ENCODE assay signal across 8 cellular contexts in genomic region chr12:101671157-101671791, GRCh38. TPM values are rescaled to one million over a fixed set of nuclear protein-coding genes. Genes with fewer than 3 reads are reported as not detected.
DNase-seq lines count a peak whose midpoint lies in the region; ATAC-seq lines count a peak whose summit lies in the region.

No MANE protein-coding gene starts in this region.

- no peaks in the 10 kb centered on the region for H3K9me3 Mint-ChIP-seq in activated T-helper 2 cell treated with anti-CD3 and anti-CD28 coated beads, Interferon-gamma antibody, Interleukin-2, Interleukin-4, amounts not matched to agents 10 μg/mL and 5 μg/mL and 100 μg/mL, durations not matched to agents 14 hours and 24 hours and 36 hours

- no peaks in the 10 kb centered on the region for H3K36me3 Mint-ChIP-seq in activated T-helper 2 cell treated with anti-CD3 and anti-CD28 coated beads, Interferon-gamma antibody, Interleukin-2, Interleukin-4, amounts not matched to agents 10 μg/mL and 5 μg/mL and 100 μg/mL, durations not matched to agents 14 hours and 24 hours and 36 hours (ENCODE audit: low read depth)

- H3K27ac Mint-ChIP-seq in activated T-helper 2 cell treated with anti-CD3 and anti-CD28 coated beads, Interferon-gamma antibody, Interleukin-2, Interleukin-4, amounts not matched to agents 10 μg/mL and 5 μg/mL and 100 μg/mL, durations not matched to agents 14 hours and 24 hours and 36 hours, result no peak overlapping the region

- intact Hi-C loops in activated T-helper 2 cell treated with anti-CD3 and anti-CD28 coated beads, Interferon-gamma antibody, Interleukin-2, Interleukin-4, amounts not matched to agents 10 μg/mL and 5 μg/mL and 100 μg/mL, durations not matched to agents 14 hours and 24 hours and 36 hours (cut with micrococcal nuclease), result loop anchor here (5.0 kb wide), 1 partner anchor 186 kb away; no protein-coding TSS in a partner anchor
- intact Hi-C loops in sciatic nerve (cut with DNase I), result no loop called here

- H3K27me3 Mint-ChIP-seq in activated T-helper 2 cell treated with anti-CD3 and anti-CD28 coated beads, Interferon-gamma antibody, Interleukin-2, Interleukin-4, amounts not matched to agents 10 μg/mL and 5 μg/mL and 100 μg/mL, durations not matched to agents 14 hours and 24 hours and 36 hours (ENCODE audit: low read depth), result peaks cover 4% of the 10 kb centered on the region

- H3K4me3 Mint-ChIP-seq in activated T-helper 2 cell treated with anti-CD3 and anti-CD28 coated beads, Interferon-gamma antibody, Interleukin-2, Interleukin-4, amounts not matched to agents 10 μg/mL and 5 μg/mL and 100 μg/mL, durations not matched to agents 14 hours and 24 hours and 36 hours (ENCODE audit: low read depth), result no peak overlapping the region

- H3K4me1 Mint-ChIP-seq in activated T-helper 2 cell treated with anti-CD3 and anti-CD28 coated beads, Interferon-gamma antibody, Interleukin-2, Interleukin-4, amounts not matched to agents 10 μg/mL and 5 μg/mL and 100 μg/mL, durations not matched to agents 14 hours and 24 hours and 36 hours (ENCODE audit: low read depth), result peaks cover 16% of the 10 kb centered on the region

- DNase-seq in GF-D8 (lab: John Stamatoyannopoulos, UW) (peak; percentile 86), sciatic nerve (ENCODE audit: low spot score) (no peak), NCI-H2081 treated with DMSO at 0.1 percent for 48 hours (lab: John Stamatoyannopoulos, UW) (no peak), NCI-H2227 (lab: John Stamatoyannopoulos, UW; ENCODE audit: unreplicated experiment) (no peak), NCI-H446 treated with DMSO at 0.1 percent for 48 hours (lab: John Stamatoyannopoulos, UW) (no peak)
- DNase-seq in activated T-helper 2 cell treated with anti-CD3 and anti-CD28 coated beads, Interferon-gamma antibody, Interleukin-2, Interleukin-4, amounts not matched to agents 10 μg/mL and 5 μg/mL and 100 μg/mL, durations not matched to agents 14 hours and 24 hours and 36 hours (ENCODE audit: low spot score), result peak; percentile 16

- ATAC-seq in GM21381 (IDR thresholded peaks at IDR 0.05; ENCODE audit: unreplicated experiment) (peak; percentile 91), HG03571 (IDR thresholded peaks at IDR 0.05; ENCODE audit: unreplicated experiment) (peak; percentile 92), sciatic nerve (peak; percentile 76)

RNA-seq across cellular contexts. Expression of gene CHPT1, which starts 26.2 kb away (rescaled TPM):
- total RNA-seq in activated T-helper 2 cell treated with anti-CD3 and anti-CD28 coated beads, Interferon-gamma antibody, Interleukin-2, Interleukin-4, amounts not matched to agents 10 μg/mL and 5 μg/mL and 100 μg/mL, durations not matched to agents 14 hours and 24 hours and 36 hours, result 17.6 and 18.3 TPM in 2 replicates
- 66.3 TPM for total RNA-seq in sciatic nerve

Comparison
In these comparisons a context has a peak if more than half of its experiments do, and no peak if none do; other contexts are left out.
1. DNase-seq: peak in GF-D8 (single experiment) and activated T-helper 2 cell treated with anti-CD3 and anti-CD28 coated beads, Interferon-gamma antibody, Interleukin-2, Interleukin-4, amounts not matched to agents 10 μg/mL and 5 μg/mL and 100 μg/mL, durations not matched to agents 14 hours and 24 hours and 36 hours (single experiment); none in sciatic nerve (single experiment), NCI-H2081 treated with DMSO at 0.1 percent for 48 hours (single experiment), NCI-H2227 (single experiment) and NCI-H446 treated with DMSO at 0.1 percent for 48 hours (single experiment).
2. Peak in every context shown above with its lines, with median percentiles within 50 percentile points of each other: ATAC-seq.